Comparison of ENCODE assay signal across 9 cellular contexts in the genomic region with DNA sequence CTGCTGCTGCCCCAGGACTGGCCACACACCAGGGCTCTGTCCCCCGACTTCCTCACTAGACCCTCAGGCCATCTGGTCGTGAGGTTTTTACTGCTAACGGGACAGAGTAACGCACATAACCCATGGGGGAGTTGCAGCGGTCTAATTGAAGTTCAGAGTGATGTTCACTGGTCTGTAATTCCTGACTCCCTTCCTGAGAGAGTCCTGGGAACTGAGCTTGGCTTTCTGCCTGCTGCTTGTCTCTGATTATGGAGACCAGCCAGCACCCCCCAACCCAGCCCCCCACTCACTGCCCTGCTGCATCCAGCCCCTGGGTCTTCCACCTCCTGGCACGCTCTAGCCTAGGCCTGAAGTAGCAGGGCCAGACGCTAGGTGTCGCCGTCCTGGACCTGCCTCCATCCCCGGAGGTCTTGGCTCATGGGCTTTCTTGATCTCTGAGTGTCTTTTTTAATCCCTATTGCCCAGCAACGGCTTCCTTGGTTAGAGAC.
DNase-seq lines count a peak whose midpoint lies in the region; ATAC-seq and TF ChIP-seq lines count a peak whose summit lies in the region.
"Had no signal": no experiment of that assay in that cellular context is flagged by ENCODE, and none has a peak within 500 bp of the region (broad histone marks: within the 10 kb centered on the region; RNA-seq: fewer than 3 reads in every experiment).

No MANE protein-coding gene starts in this region.

- no peak overlapping the region for H2BK5ac ChIP-seq in H9 (ENCODE audit: insufficient read length, low read length)

- H3K9ac ChIP-seq in DND-41 (ENCODE audit: low read depth, low read length) (peak overlapping the region; percentile 76), H9 (ENCODE audit: extremely low read depth, insufficient read length, low read length) (no peak overlapping the region)

- H3K4me1 ChIP-seq in DND-41 (ENCODE audit: insufficient read depth, low read length) (peaks cover 95% of the 10 kb centered on the region), H9 (ENCODE audit: insufficient read depth, low read length) (peaks cover 14% of the 10 kb centered on the region; the same call in 1 of the 2 replicates)

- no peaks in the 10 kb centered on the region; the same call in 1 of the 2 replicates for H4K20me1 ChIP-seq in DND-41 (ENCODE audit: insufficient read depth, low read length)
- H4K20me1 ChIP-seq in H9 (ENCODE audit: control insufficient read depth, insufficient read depth, insufficient read length) = no peaks in the 10 kb centered on the region

- H3K9me3 Mint-ChIP-seq in H9 = no peaks in the 10 kb centered on the region
- H3K9me3 Mint-ChIP-seq in T-cell = no peaks in the 10 kb centered on the region
- H3K9me3 Mint-ChIP-seq: stimulated activated naive CD8-positive, alpha-beta T cell treated with anti-CD3 and anti-CD28 coated beads, Interleukin-15, Interleukin-2, amounts not matched to agents 100 ng/mL and 50 ng/mL, for 24 hours had no signal

- H3K14ac ChIP-seq in H9 (ENCODE audit: insufficient read depth, low read length) = no peak overlapping the region

- H2BK120ac ChIP-seq in H9 (ENCODE audit: low read depth, low read length, poor library complexity, severe bottlenecking) = no peak overlapping the region

- TF ChIP-seq CTCF in DND-41 (IDR thresholded peaks at IDR 0.05; ENCODE audit: borderline replicate concordance, extremely low read depth, low read length, poor library complexity, severe bottlenecking) = peak; percentile 87
- TF ChIP-seq CTCF in H9 (conservative IDR thresholded peaks at IDR 0.05) = peak; percentile 81
- peak; percentile 68 for TF ChIP-seq CTCF in fibroblast of pulmonary artery (IDR thresholded peaks at IDR 0.05; ENCODE audit: low read length, missing control alignments)

- H3K4me3 Mint-ChIP-seq in H9 (peak overlapping the region in 1 of 2 experiments; percentile 22; a peak in 2 of 5 replicates), T-cell (peak overlapping the region in 1 of 3 donors; percentile 31)
- H3K4me3 Mint-ChIP-seq: stimulated activated naive CD8-positive, alpha-beta T cell treated with anti-CD3 and anti-CD28 coated beads, Interleukin-15, Interleukin-2, amounts not matched to agents 100 ng/mL and 50 ng/mL, for 24 hours had no signal

- H3K4me2 ChIP-seq in DND-41 (ENCODE audit: insufficient read depth, low read length) (peak overlapping the region; percentile 64), H9 (ENCODE audit: insufficient read depth, insufficient read length, low read length) (no peak overlapping the region)

- H3K27ac Mint-ChIP-seq in H9 = peak overlapping the region; percentile 68 to 90 (median 90); a peak in 3 of 7 replicates
- peak overlapping the region in 1 of 2 donors; percentile 19 for H3K27ac Mint-ChIP-seq in T-cell
- H3K27ac Mint-ChIP-seq: stimulated activated naive CD8-positive, alpha-beta T cell treated with anti-CD3 and anti-CD28 coated beads, Interleukin-15, Interleukin-2, amounts not matched to agents 100 ng/mL and 50 ng/mL, for 24 hours had no signal

- no peak overlapping the region for H3K23ac ChIP-seq in H9 (ENCODE audit: insufficient read length, low read depth, low read length)

- H3K27me3 ChIP-seq in DND-41 (ENCODE audit: insufficient read depth, low read length, poor library complexity) (no peaks in the 10 kb centered on the region), H9 (ENCODE audit: insufficient read depth, low read length) (no peaks in the 10 kb centered on the region)

- no peak overlapping the region for H4K91ac ChIP-seq in H9 (ENCODE audit: insufficient read length, low read depth, low read length)

- H2BK15ac ChIP-seq in H9 (ENCODE audit: low read depth, low read length) = no peak overlapping the region

- no peak overlapping the region for H4K5ac ChIP-seq in H9 (ENCODE audit: insufficient read length, low read depth, low read length)

- no peak overlapping the region for H2BK20ac ChIP-seq in H9 (ENCODE audit: low read depth, low read length, poor library complexity, severe bottlenecking)

- H3K27ac ChIP-seq in DND-41 (ENCODE audit: low read length) (peak overlapping the region; percentile 98), H9 (ENCODE audit: insufficient read length, low read depth, low read length) (no peak overlapping the region)

- no peak overlapping the region for H3K4ac ChIP-seq in H9 (ENCODE audit: low read depth, low read length)

- no peak overlapping the region for H3K56ac ChIP-seq in H9 (ENCODE audit: insufficient read length, low read depth, low read length)

- no peaks in the 10 kb centered on the region for H3K23me2 ChIP-seq in H9 (ENCODE audit: insufficient read length, low read depth, low read length, poor library complexity, severe bottlenecking)

- no peak overlapping the region for H3T11ph ChIP-seq in H9 (ENCODE audit: low read length)

- POLR2A ChIA-PET in T-cell (lab: Charles Lee) = no interaction called here

- no peak overlapping the region for H2BK12ac ChIP-seq in H9 (ENCODE audit: insufficient read length, low read depth, low read length)

- H2AK5ac ChIP-seq in H9 (ENCODE audit: insufficient read length, low read length) = no peak overlapping the region

- peak overlapping the region in 1 of 2 experiments; percentile 58; a peak in 2 of 4 replicates for H3K4me3 ChIP-seq in DND-41 (ENCODE audit: low read depth in 1 of 2, low read length in 2 of 2)
- no peak overlapping the region for H3K4me3 ChIP-seq in fibroblast of pulmonary artery (replicated peaks; ENCODE audit: low read depth, low read length)

- H3K9me3 ChIP-seq in DND-41 (ENCODE audit: insufficient read depth, low read length, severe bottlenecking) (no peaks in the 10 kb centered on the region), H9 (ENCODE audit: control insufficient read depth, low read depth, low read length) (no peaks in the 10 kb centered on the region)

- H3K79me2 ChIP-seq in DND-41 (ENCODE audit: insufficient read depth, low read length) (peaks cover 99% of the 10 kb centered on the region), H9 (ENCODE audit: insufficient read depth, low read length) (no peaks in the 10 kb centered on the region)

- DNase-seq in DND-41 (peak; percentile 87), H9 (peak; percentile 89), T-cell (peak in 20 of 34 experiments; percentile 1 to 40 (median 22)), fibroblast of pulmonary artery (ENCODE audit: low read depth) (peak; percentile 56), retina (peak; percentile 82), cortex of kidney (lab: John Stamatoyannopoulos, UW) (no peak), HPDE6-E6E7 (ENCODE audit: extremely low spot score) (no peak), NCI-H1092 treated with DMSO at 0.1 percent for 48 hours (lab: John Stamatoyannopoulos, UW) (no peak)

- no peaks in the 10 kb centered on the region for H3K27me3 Mint-ChIP-seq in H9 (ENCODE audit: low read depth)
- no peaks in the 10 kb centered on the region for H3K27me3 Mint-ChIP-seq in T-cell
- H3K27me3 Mint-ChIP-seq: stimulated activated naive CD8-positive, alpha-beta T cell treated with anti-CD3 and anti-CD28 coated beads, Interleukin-15, Interleukin-2, amounts not matched to agents 100 ng/mL and 50 ng/mL, for 24 hours had no signal

- H3K36me3 ChIP-seq in DND-41 (ENCODE audit: insufficient read depth, low read length) = peaks cover 69% of the 10 kb centered on the region

- ATAC-seq in DND-41 (ENCODE audit: insufficient read depth, low read depth) (peak; percentile 62), T-cell (replicated peaks in 1 of 4) (peak in 3 of 4 experiments; percentile 50 to 60 (median 58))

- H3K18ac ChIP-seq in H9 (ENCODE audit: insufficient read length, low read depth, low read length) = no peak overlapping the region

- no peaks in the 10 kb centered on the region for H3K79me1 ChIP-seq in H9 (ENCODE audit: insufficient read depth, low read depth, low read length, poor library complexity, severe bottlenecking)

- CTCF ChIA-PET in T-cell (lab: Charles Lee) = interaction anchor here (0.6 to 2.1 kb wide), 2 partner anchors 11 to 120 kb away, joined by 8 to 10 read pairs; no protein-coding TSS in a partner anchor

- H3K4me1 Mint-ChIP-seq in H9 (peaks cover 74 to 90% of the 10 kb centered on the region in 2 experiments), T-cell (peaks cover 57 to 71% (median 65%) of the 10 kb centered on the region in 3 donors)

- no peaks in the 10 kb centered on the region for H3K36me3 Mint-ChIP-seq in H9 (ENCODE audit: insufficient read depth in 1 of 3, low read depth in 3 of 3)
- peaks cover 6% of the 10 kb centered on the region for H3K36me3 Mint-ChIP-seq in T-cell

- no peak overlapping the region for H2AFZ ChIP-seq in DND-41 (ENCODE audit: low read depth, low read length)
- no peak overlapping the region for H2AFZ ChIP-seq in H9 (ENCODE audit: low read length)

- WGBS in H9 (ENCODE audit: extremely low coverage, insufficient read length, low lambda C conversion rate) = no CpG with 5 or more reads among the region's 11 CpGs

- H4K8ac ChIP-seq in H9 (replicated peaks; ENCODE audit: insufficient read length, low read depth, low read length) = no peak overlapping the region

Comparison
In these comparisons a context has a peak if more than half of its experiments do, and no peak if none do; other contexts are left out.
1. DNase-seq: peak in DND-41 (single experiment), H9 (single experiment), T-cell (20 of 34), fibroblast of pulmonary artery (single experiment) and retina (single experiment); none in cortex of kidney (single experiment), HPDE6-E6E7 (single experiment) and NCI-H1092 treated with DMSO at 0.1 percent for 48 hours (single experiment).
2. Peak in every context shown above with its lines, with median percentiles within 50 percentile points of each other: CTCF ChIP-seq.